ENCODE assay signal across 1 cellular context in the genomic region with DNA sequence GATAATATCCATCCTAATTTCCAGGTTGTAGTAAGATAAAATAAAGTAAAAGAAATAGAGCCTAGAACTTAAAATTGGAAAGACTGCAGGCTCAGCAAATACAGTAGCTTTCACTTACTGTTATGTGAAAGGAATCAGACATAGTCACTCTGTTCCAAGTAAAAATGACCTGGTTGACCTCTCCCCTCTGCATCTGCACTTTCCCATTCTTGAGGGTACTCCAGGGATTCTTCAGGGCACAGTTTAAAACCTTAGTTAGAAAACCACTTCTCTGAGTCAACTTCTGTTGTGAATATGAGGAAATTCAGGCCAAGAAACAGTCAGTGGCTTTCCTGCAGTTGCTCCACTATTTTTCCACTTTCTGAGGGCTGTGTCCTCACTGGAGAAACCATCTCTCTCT.
TF ChIP-seq lines count a peak whose summit lies in the region.

No MANE protein-coding gene starts in this region.

TF ChIP-seq in GM23338, 12 proteins besides CTCF, POLR2A, EP300 and RAD21 (continued from another document):
- TF ChIP-seq ZNF462 (CRISPR knock-in tag; IDR thresholded peaks at IDR 0.05) (no peak), EZH2phosphoT487 (IDR thresholded peaks at IDR 0.05; ENCODE audit: unreplicated experiment) (no peak), CREB1 (CRISPR knock-in tag; IDR thresholded peaks at IDR 0.05; ENCODE audit: low read depth) (no peak), ZNF114 (CRISPR knock-in tag; IDR thresholded peaks at IDR 0.05) (no peak), STAT1 (IDR thresholded peaks at IDR 0.05; ENCODE audit: unreplicated experiment) (no peak), JUNB (IDR thresholded peaks at IDR 0.05; ENCODE audit: unreplicated experiment) (no peak), EZH2 (IDR thresholded peaks at IDR 0.05; ENCODE audit: low read depth, unreplicated experiment) (no peak), NANOG (IDR thresholded peaks at IDR 0.05; ENCODE audit: borderline replicate concordance) (no peak), POLR2AphosphoS5 (IDR thresholded peaks at IDR 0.05; ENCODE audit: low read depth) (no peak)
- TF ChIP-seq, protein P1, sequence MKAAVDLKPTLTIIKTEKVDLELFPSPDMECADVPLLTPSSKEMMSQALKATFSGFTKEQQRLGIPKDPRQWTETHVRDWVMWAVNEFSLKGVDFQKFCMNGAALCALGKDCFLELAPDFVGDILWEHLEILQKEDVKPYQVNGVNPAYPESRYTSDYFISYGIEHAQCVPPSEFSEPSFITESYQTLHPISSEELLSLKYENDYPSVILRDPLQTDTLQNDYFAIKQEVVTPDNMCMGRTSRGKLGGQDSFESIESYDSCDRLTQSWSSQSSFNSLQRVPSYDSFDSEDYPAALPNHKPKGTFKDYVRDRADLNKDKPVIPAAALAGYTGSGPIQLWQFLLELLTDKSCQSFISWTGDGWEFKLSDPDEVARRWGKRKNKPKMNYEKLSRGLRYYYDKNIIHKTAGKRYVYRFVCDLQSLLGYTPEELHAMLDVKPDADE (IDR thresholded peaks at IDR 0.05): no peak
- TF ChIP-seq, protein P2, sequence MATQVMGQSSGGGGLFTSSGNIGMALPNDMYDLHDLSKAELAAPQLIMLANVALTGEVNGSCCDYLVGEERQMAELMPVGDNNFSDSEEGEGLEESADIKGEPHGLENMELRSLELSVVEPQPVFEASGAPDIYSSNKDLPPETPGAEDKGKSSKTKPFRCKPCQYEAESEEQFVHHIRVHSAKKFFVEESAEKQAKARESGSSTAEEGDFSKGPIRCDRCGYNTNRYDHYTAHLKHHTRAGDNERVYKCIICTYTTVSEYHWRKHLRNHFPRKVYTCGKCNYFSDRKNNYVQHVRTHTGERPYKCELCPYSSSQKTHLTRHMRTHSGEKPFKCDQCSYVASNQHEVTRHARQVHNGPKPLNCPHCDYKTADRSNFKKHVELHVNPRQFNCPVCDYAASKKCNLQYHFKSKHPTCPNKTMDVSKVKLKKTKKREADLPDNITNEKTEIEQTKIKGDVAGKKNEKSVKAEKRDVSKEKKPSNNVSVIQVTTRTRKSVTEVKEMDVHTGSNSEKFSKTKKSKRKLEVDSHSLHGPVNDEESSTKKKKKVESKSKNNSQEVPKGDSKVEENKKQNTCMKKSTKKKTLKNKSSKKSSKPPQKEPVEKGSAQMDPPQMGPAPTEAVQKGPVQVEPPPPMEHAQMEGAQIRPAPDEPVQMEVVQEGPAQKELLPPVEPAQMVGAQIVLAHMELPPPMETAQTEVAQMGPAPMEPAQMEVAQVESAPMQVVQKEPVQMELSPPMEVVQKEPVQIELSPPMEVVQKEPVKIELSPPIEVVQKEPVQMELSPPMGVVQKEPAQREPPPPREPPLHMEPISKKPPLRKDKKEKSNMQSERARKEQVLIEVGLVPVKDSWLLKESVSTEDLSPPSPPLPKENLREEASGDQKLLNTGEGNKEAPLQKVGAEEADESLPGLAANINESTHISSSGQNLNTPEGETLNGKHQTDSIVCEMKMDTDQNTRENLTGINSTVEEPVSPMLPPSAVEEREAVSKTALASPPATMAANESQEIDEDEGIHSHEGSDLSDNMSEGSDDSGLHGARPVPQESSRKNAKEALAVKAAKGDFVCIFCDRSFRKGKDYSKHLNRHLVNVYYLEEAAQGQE (IDR thresholded peaks at IDR 0.05; ENCODE audit: unreplicated experiment): no peak
TF ChIP-seq in GM23338: peak in this region for 0.
